Comparison of ENCODE assay signal across 10 cellular contexts in genomic region chr7:135238112-135238744, GRCh38. TPM values are rescaled to one million over a fixed set of nuclear protein-coding genes. Genes with fewer than 3 reads are reported as not detected.
DNase-seq lines count a peak whose midpoint lies in the region; ATAC-seq, FAIRE-seq and TF ChIP-seq lines count a peak whose summit lies in the region.
"Had no signal": no experiment of that assay in that cellular context is flagged by ENCODE, and none has a peak within 500 bp of the region (broad histone marks: within the 10 kb centered on the region; RNA-seq: fewer than 3 reads in every experiment).

No MANE protein-coding gene starts in this region.

- FAIRE-seq in GM12892 (lab: Jason Lieb, UNC) = no peak

- H3K27me3 ChIP-seq in mammary epithelial cell (ENCODE audit: insufficient read depth, low read length) (no peaks in the 10 kb centered on the region), osteoblast (ENCODE audit: insufficient read depth, low read length) (peaks cover 9% of the 10 kb centered on the region), dorsolateral prefrontal cortex (no peaks in the 10 kb centered on the region)

- peak; percentile 55 for ATAC-seq in activated CD4-positive, alpha-beta T cell treated with anti-CD3 and anti-CD28 coated beads for 36 hours
- ATAC-seq in GM18868 (IDR thresholded peaks at IDR 0.05; ENCODE audit: unreplicated experiment) = no peak

- dilution Hi-C loops in mammary epithelial cell (cut with HindIII; ENCODE audit: low sequenced_read_pairs) = no loop called here

- no peak overlapping the region for H2AFZ ChIP-seq in mammary epithelial cell (ENCODE audit: low read depth, low read length)
- H2AFZ ChIP-seq in osteoblast (ENCODE audit: low read length) = no peak overlapping the region

- H3K27ac Mint-ChIP-seq in activated CD4-positive, alpha-beta T cell treated with anti-CD3 and anti-CD28 coated beads for 36 hours = no peak overlapping the region
- H3K27ac Mint-ChIP-seq: CD4-positive, CD25-positive, alpha-beta regulatory T cell had no signal

- H3K4me3 ChIP-seq in LNCaP clone FGC (ENCODE audit: low read depth, low read length) = no peak overlapping the region
- no peak overlapping the region for H3K4me3 ChIP-seq in mammary epithelial cell (replicated peaks in 1 of 3; ENCODE audit: insufficient read depth in 1 of 3, low read depth in 2 of 3, low read length in 3 of 3)
- no peak overlapping the region for H3K4me3 ChIP-seq in osteoblast (ENCODE audit: insufficient read depth, low read length)
- no peak overlapping the region for H3K4me3 ChIP-seq in dorsolateral prefrontal cortex

- WGBS in mammary epithelial cell (ENCODE audit: low coverage, missing lambda C conversion rate) = 92% methylated on average over 6 of the region's 11 CpGs

- in situ Hi-C loops in mammary epithelial cell (cut with MboI; ENCODE audit: low sequenced_read_pairs in 2 of 2) = no loop called here

- H3K4me1 ChIP-seq in mammary epithelial cell (ENCODE audit: insufficient read depth, low read length) (no peaks in the 10 kb centered on the region), osteoblast (ENCODE audit: insufficient read depth, low read length) (no peaks in the 10 kb centered on the region)

- H3K36me3 ChIP-seq in mammary epithelial cell (ENCODE audit: insufficient read depth, low read length) = no peaks in the 10 kb centered on the region
- no peaks in the 10 kb centered on the region for H3K36me3 ChIP-seq in osteoblast (ENCODE audit: insufficient read depth, low read length)

- CTCF ChIA-PET in activated CD4-positive, alpha-beta T cell treated with anti-CD3 and anti-CD28 coated beads for 36 hours (lab: Charles Lee) = interaction anchor here (0.6 kb wide), 1 partner anchor 125 kb away, joined by 4 read pairs; no protein-coding TSS in a partner anchor
- CTCF ChIA-PET in mammary epithelial cell (lab: Charles Lee; ENCODE audit: low non-redundant PET) = no interaction called here

- no peak for TF ChIP-seq POLR2A in GM12892 (IDR thresholded peaks at IDR 0.05; ENCODE audit: low read depth, low read length)

- no peak overlapping the region for H3K4me2 ChIP-seq in mammary epithelial cell (ENCODE audit: insufficient read depth, low read depth, low read length)
- no peak overlapping the region for H3K4me2 ChIP-seq in osteoblast (ENCODE audit: insufficient read depth, low read length)

- BruUV-seq in mammary epithelial cell (replicated peaks; lab: Mats Ljungman, UMichigan) = no TSS peak

- H3K9me3 ChIP-seq in mammary epithelial cell (replicated peaks; ENCODE audit: insufficient read depth, low read length) = no peaks in the 10 kb centered on the region
- no peaks in the 10 kb centered on the region for H3K9me3 ChIP-seq in osteoblast (ENCODE audit: low read depth, low read length)

- H4K20me1 ChIP-seq in mammary epithelial cell (ENCODE audit: insufficient read depth, low read length) (no peaks in the 10 kb centered on the region), osteoblast (ENCODE audit: insufficient read depth, low read length) (no peaks in the 10 kb centered on the region)

- TF ChIP-seq CTCF in LNCaP clone FGC (IDR thresholded peaks at IDR 0.05; ENCODE audit: control insufficient read depth, extremely low read depth, insufficient read depth) (peak; percentile 32), mammary epithelial cell (conservative IDR thresholded peaks at IDR 0.05 in 1 of 2, IDR thresholded peaks at IDR 0.05 in 1 of 2; ENCODE audit: extremely low read depth in 1 of 2, insufficient read depth in 1 of 2, low read depth in 1 of 2, low read length in 2 of 2) (peak; percentile 32 to 51), osteoblast (IDR thresholded peaks at IDR 0.05; ENCODE audit: extremely low read depth, low read depth, low read length) (peak; percentile 35), dorsolateral prefrontal cortex (IDR thresholded peaks at IDR 0.05 in 54 of 56, conservative IDR thresholded peaks at IDR 0.05 in 2 of 56; ENCODE audit: low read depth in 1 of 56, partially characterized antibody in 56 of 56) (peak in 6 of 56 donors; percentile 11 to 39 (median 16))

- intact Hi-C loops in activated CD4-positive, alpha-beta T cell treated with anti-CD3 and anti-CD28 coated beads for 36 hours (cut with DNase I, micrococcal nuclease) = no loop called here
- intact Hi-C loops in mammary epithelial cell (cut with micrococcal nuclease) (no loop called here), dorsolateral prefrontal cortex (cut with DNase I) (no loop called here)

- H3K27me3 Mint-ChIP-seq in activated CD4-positive, alpha-beta T cell treated with anti-CD3 and anti-CD28 coated beads for 36 hours = peaks cover 3% of the 10 kb centered on the region

- H3K4me1 Mint-ChIP-seq in activated CD4-positive, alpha-beta T cell treated with anti-CD3 and anti-CD28 coated beads for 36 hours = peaks cover 8% of the 10 kb centered on the region

- no peaks in the 10 kb centered on the region for H3K36me3 Mint-ChIP-seq in activated CD4-positive, alpha-beta T cell treated with anti-CD3 and anti-CD28 coated beads for 36 hours (ENCODE audit: low read depth)
- H3K36me3 Mint-ChIP-seq: CD4-positive, CD25-positive, alpha-beta regulatory T cell had no signal

- H3K9me3 Mint-ChIP-seq in activated CD4-positive, alpha-beta T cell treated with anti-CD3 and anti-CD28 coated beads for 36 hours (ENCODE audit: low read depth) = no peaks in the 10 kb centered on the region

- H3K27ac ChIP-seq in mammary epithelial cell (ENCODE audit: insufficient read depth, low read depth, low read length) (no peak overlapping the region), osteoblast (ENCODE audit: low read depth, low read length) (no peak overlapping the region), dorsolateral prefrontal cortex (no peak overlapping the region)

- DNase-seq in activated CD4-positive, alpha-beta T cell treated with anti-CD3 and anti-CD28 coated beads for 36 hours = peak; percentile 42
- DNase-seq in activated CD4-positive, alpha-beta T cell treated with anti-CD3 and anti-CD28 coated beads, Interleukin-2, amount 50 U/mL, for 1 hour = no peak
- no peak for DNase-seq in LNCaP clone FGC (ENCODE audit: low read depth)
- DNase-seq in mammary epithelial cell = no peak
- DNase-seq in osteoblast (ENCODE audit: insufficient read length, low spot score, missing footprints) = no peak
- DNase-seq in GM12892 (ENCODE audit: insufficient read length) = no peak
- DNase-seq in dorsolateral prefrontal cortex = no peak
- DNase-seq: CD4-positive, CD25-positive, alpha-beta regulatory T cell had no signal

- H3K9ac ChIP-seq in mammary epithelial cell (ENCODE audit: insufficient read depth, low read length) = no peak overlapping the region

- no peaks in the 10 kb centered on the region for H3K79me2 ChIP-seq in mammary epithelial cell (ENCODE audit: insufficient read depth, low read length)
- H3K79me2 ChIP-seq in osteoblast (ENCODE audit: insufficient read depth, low read length) = no peaks in the 10 kb centered on the region

- no peak overlapping the region for H3K4me3 Mint-ChIP-seq in activated CD4-positive, alpha-beta T cell treated with anti-CD3 and anti-CD28 coated beads for 36 hours
- H3K4me3 Mint-ChIP-seq: CD4-positive, CD25-positive, alpha-beta regulatory T cell had no signal

- POLR2A ChIA-PET in activated CD4-positive, alpha-beta T cell treated with anti-CD3 and anti-CD28 coated beads for 36 hours (lab: Charles Lee) = no interaction called here

RNA-seq across cellular contexts. Expression of gene STRA8, which starts 4.6 kb away (rescaled TPM):
- total RNA-seq in activated CD4-positive, alpha-beta T cell treated with anti-CD3 and anti-CD28 coated beads for 36 hours = not detected
- total RNA-seq in mammary epithelial cell (not detected), osteoblast (not detected in 2 replicates), dorsolateral prefrontal cortex (under 1 TPM in 9 of 120 experiments, not detected in 111; 0.45 to 0.95 (median 0.67) TPM)
- not detected for polyA plus RNA-seq in mammary epithelial cell
- polyA minus RNA-seq in mammary epithelial cell = not detected
- not detected for polyA plus RNA-seq in GM12892 (2012; ENCODE audit: missing spikeins)
- total RNA-seq: CD4-positive, CD25-positive, alpha-beta regulatory T cell; T-helper 2 cell treated with Interferon-gamma antibody and Interleukin-4, amounts not matched to agents 100 ng/mL and 5 ng/mL, for 36 hours had no signal
- polyA plus RNA-seq: CD4-positive, CD25-positive, alpha-beta regulatory T cell had no signal

RNA-seq across cellular contexts. Expression of gene WDR91, which starts 26.9 kb away (rescaled TPM):
- total RNA-seq in activated CD4-positive, alpha-beta T cell treated with anti-CD3 and anti-CD28 coated beads for 36 hours = 10 to 100 TPM; 11.8 to 12.0 TPM
- 10 to 100 TPM; 31.5 to 33.8 TPM for total RNA-seq in mammary epithelial cell
- 17.5 TPM for polyA plus RNA-seq in mammary epithelial cell
- 14.5 TPM for polyA minus RNA-seq in mammary epithelial cell
- total RNA-seq in osteoblast = 7.1 and 8.7 TPM in 2 replicates
- polyA plus RNA-seq in GM12892 (2012; ENCODE audit: missing spikeins) = 28.0 TPM
- total RNA-seq in dorsolateral prefrontal cortex = 10 to 100 TPM; 24.7 to 53.9 (median 37.4) TPM
